Comparison of ENCODE assay signal across 34 cellular contexts in genomic region chr18:70446063-70446462, GRCh38.
"Had no signal": no experiment of that assay in that cellular context is flagged by ENCODE, and none has a peak within 500 bp of the region (broad histone marks: within the 10 kb centered on the region; RNA-seq: fewer than 3 reads in every experiment).

No MANE protein-coding gene starts in this region.

- DNase-seq: activated B cell treated with CpG ODN at 0.5 μM for 24 hours; activated CD4-positive, alpha-beta T cell treated with anti-CD3 and anti-CD28 coated beads for 48 hours; activated CD4-positive, alpha-beta T cell treated with anti-CD3 and anti-CD28 coated beads, Interleukin-2, amount 50 U/mL, for 1 hour; activated CD4-positive, alpha-beta T cell treated with anti-CD3 and anti-CD28 coated beads, Interleukin-2, amount 50 U/mL, for 48 hours; activated CD8-positive, alpha-beta memory T cell treated with anti-CD3 and anti-CD28 coated beads for 24 hours; activated CD8-positive, alpha-beta T cell treated with anti-CD3 and anti-CD28 coated beads for 36 hours; activated effector memory CD4-positive, alpha-beta T cell treated with Interleukin-2 at 50 U/mL for 16 hours; activated gamma-delta T cell treated with Interleukin-2 at 50 U/mL for 16 hours; activated naive CD4-positive, alpha-beta T cell treated with anti-CD3 and anti-CD28 coated beads, Interleukin-2, amount 50 U/mL, for 16 hours; activated naive CD4-positive, alpha-beta T cell treated with Interleukin-2 at 50 U/mL for 16 hours; activated T-cell treated with anti-CD3 and anti-CD28 coated beads, Interleukin-2, amount 50 U/mL, for 4 hours; amniotic stem cell; anterior cingulate cortex; brain microvascular endothelial cell; dorsolateral prefrontal cortex; effector memory CD4-positive, alpha-beta T cell; endodermal cell; foreskin keratinocyte; gastrocnemius medialis; glutamatergic neuron; heart left ventricle; T-helper 17 cell; T1000; WERI-Rb-1 had no signal

- ATAC-seq: activated CD4-positive, CD25-positive, alpha-beta regulatory T cell treated with anti-CD3 and anti-CD28 coated beads, Interleukin-2, amount 50 U/mL, for 24 hours; activated CD8-positive, alpha-beta T cell treated with anti-CD3 and anti-CD28 coated beads for 36 hours; activated T-cell treated with anti-CD3 and anti-CD28 coated beads, Interleukin-2, amount 50 U/mL, for 4 hours; activated T-helper 17 cell treated with anti-CD3 and anti-CD28 coated beads, Interleukin-2, amount 50 U/mL, for 72 hours; esophagus mucosa; foreskin keratinocyte; gastrocnemius medialis; heart left ventricle; T-helper 17 cell had no signal

- H3K27ac ChIP-seq: brain microvascular endothelial cell, coronary artery, dorsolateral prefrontal cortex, foreskin keratinocyte, gastrocnemius medialis, heart left ventricle, WERI-Rb-1 had no signal

- H3K4me1 ChIP-seq: foreskin keratinocyte, gastrocnemius medialis, heart left ventricle had no signal

- H3K4me3 ChIP-seq: coronary artery, dorsolateral prefrontal cortex, gastrocnemius medialis, heart left ventricle had no signal

- FAIRE-seq: astrocyte, bronchial epithelial cell had no signal

- H3K27ac Mint-ChIP-seq: activated B cell treated with CpG ODN at 0.5 μM for 24 hours; activated CD8-positive, alpha-beta T cell treated with anti-CD3 and anti-CD28 coated beads for 36 hours; activated naive CD8-positive, alpha-beta T cell; activated T-helper 17 cell treated with anti-CD3 and anti-CD28 coated beads, Interleukin-2, amount 50 U/mL, for 72 hours; dendritic cell treated with granulocyte-macrophage colony-stimulating factor and Interleukin-4, amounts not matched to agents 40 ng/mL and 50 ng/mL, for 4 days; endodermal cell; T-helper 17 cell; T-helper 2 cell treated with Interferon-gamma antibody and Interleukin-4, amounts not matched to agents 5 μg/mL and 100 μg/mL, for 36 hours had no signal

- H3K4me3 Mint-ChIP-seq: activated B cell treated with CpG ODN at 0.5 μM for 24 hours; activated CD8-positive, alpha-beta T cell treated with anti-CD3 and anti-CD28 coated beads for 36 hours; activated naive CD8-positive, alpha-beta T cell; activated T-cell treated with anti-CD3 and anti-CD28 coated beads, Interleukin-2, amount 50 U/mL, for 4 hours; activated T-helper 17 cell treated with anti-CD3 and anti-CD28 coated beads, Interleukin-2, amount 50 U/mL, for 72 hours; central memory CD8-positive, alpha-beta T cell; dendritic cell treated with granulocyte-macrophage colony-stimulating factor and Interleukin-4, amounts not matched to agents 40 ng/mL and 50 ng/mL, for 4 days; endodermal cell; T-helper 17 cell; T-helper 2 cell treated with Interferon-gamma antibody and Interleukin-4, amounts not matched to agents 5 μg/mL and 100 μg/mL, for 36 hours had no signal

- H3K9me3 ChIP-seq: gastrocnemius medialis had no signal

- H3K36me3 ChIP-seq: brain microvascular endothelial cell, gastrocnemius medialis, heart left ventricle, WERI-Rb-1 had no signal

- H3K27me3 ChIP-seq: brain microvascular endothelial cell, dorsolateral prefrontal cortex, foreskin keratinocyte, gastrocnemius medialis, heart left ventricle had no signal

- H3K4me1 Mint-ChIP-seq: activated B cell treated with CpG ODN at 0.5 μM for 24 hours; activated T-helper 17 cell treated with anti-CD3 and anti-CD28 coated beads, Interleukin-2, amount 50 U/mL, for 72 hours; central memory CD8-positive, alpha-beta T cell; endodermal cell; T-helper 17 cell had no signal
